In genomic region chr1:150847499-150848060, GRCh38 we compare ENCODE assay signal across 21 cellular contexts. TPM values are rescaled to one million over a fixed set of nuclear protein-coding genes. Genes with fewer than 3 reads are reported as not detected.
"Had no signal": no experiment of that assay in that cellular context is flagged by ENCODE, and none has a peak within 500 bp of the region (broad histone marks: within the 10 kb centered on the region; RNA-seq: fewer than 3 reads in every experiment).

No MANE protein-coding gene starts in this region.

- DNase-seq: activated CD4-positive, alpha-beta T cell treated with anti-CD3 and anti-CD28 coated beads for 36 hours; activated CD8-positive, alpha-beta T cell treated with anti-CD3 and anti-CD28 coated beads for 36 hours; activated effector memory CD4-positive, alpha-beta T cell treated with anti-CD3 and anti-CD28 coated beads, Interleukin-2, amount 50 U/mL, for 16 hours; activated T-cell treated with anti-CD3 and anti-CD28 coated beads, Interleukin-2, amount 50 U/mL, for 4 hours; amygdala; body of pancreas; caudate nucleus; erythroblast; foreskin fibroblast; glutamatergic neuron; kidney glomerular epithelial cell; left ventricle myocardium superior; mesendoderm; ovary; sigmoid colon; stimulated activated CD4-positive, alpha-beta T cell treated with anti-CD3 and anti-CD28 coated beads, Interleukin-12 subunit alpha, Interleukin-12 subunit beta, amount 100 ng/mL, for 4 hours; stimulated activated CD4-positive, alpha-beta T cell treated with anti-CD3 and anti-CD28 coated beads, Interleukin-2, amount 100 ng/mL, for 24 hours; stomach had no signal

- H3K4me3 ChIP-seq: body of pancreas, neural progenitor cell, ovary, sigmoid colon, stomach had no signal

- H3K9me3 ChIP-seq: body of pancreas, ovary, sigmoid colon, stomach had no signal

- H3K4me2 ChIP-seq: neural progenitor cell had no signal

- H3K9ac ChIP-seq: neural progenitor cell had no signal

- H3K4me1 ChIP-seq: neural progenitor cell, sigmoid colon had no signal

- H3K27ac ChIP-seq: body of pancreas, neural progenitor cell, ovary, sigmoid colon, stomach had no signal

- H3K27me3 ChIP-seq: body of pancreas, neural progenitor cell, ovary, sigmoid colon, stomach had no signal

- H2AFZ ChIP-seq: neural progenitor cell had no signal

- H3K36me3 ChIP-seq: ovary had no signal

RNA-seq across cellular contexts. Expression of gene CTXND2, which starts 39.4 kb away (rescaled TPM):
- total RNA-seq: activated CD4-positive, alpha-beta T cell treated with anti-CD3 and anti-CD28 coated beads for 36 hours; activated CD8-positive, alpha-beta T cell treated with anti-CD3 and anti-CD28 coated beads for 36 hours; activated T-cell treated with anti-CD3 and anti-CD28 coated beads, Interleukin-2, amount 50 U/mL, for 4 hours; body of pancreas; left ventricle myocardium superior; ovary; sigmoid colon; stomach; T-helper 1 cell treated with Interleukin-12 subunit alpha and Interleukin-12 subunit beta and Interleukin-4 antibody, amounts not matched to agents 30 ng/mL and 1 ng/mL, for 36 hours; urinary bladder had no signal
- polyA plus RNA-seq: ovary, sigmoid colon, stomach, urinary bladder had no signal
